20 cellular contexts compared by ENCODE assay signal in the genomic region with DNA sequence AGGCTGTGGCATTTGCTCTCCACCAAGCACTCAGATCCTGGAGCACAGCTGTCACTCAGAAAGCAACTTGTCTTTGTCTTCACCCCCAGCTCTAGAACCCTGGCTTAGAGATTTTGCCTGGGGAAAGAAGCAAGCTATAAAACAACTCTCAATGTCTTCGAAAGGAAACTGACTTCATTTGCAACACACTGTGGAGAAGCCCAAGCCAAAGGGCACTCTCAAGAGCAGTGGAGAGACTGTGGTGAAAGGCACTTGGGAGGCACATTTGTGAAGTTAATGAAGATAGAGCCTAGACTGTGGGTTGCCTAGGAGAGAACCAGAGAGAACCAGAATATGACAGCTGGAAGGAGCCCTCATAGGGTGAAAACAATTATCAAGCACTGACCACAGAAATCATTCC.
DNase-seq lines count a peak whose midpoint lies in the region; ATAC-seq and TF ChIP-seq lines count a peak whose summit lies in the region.
"Had no signal": no experiment of that assay in that cellular context is flagged by ENCODE, and none has a peak within 500 bp of the region (broad histone marks: within the 10 kb centered on the region; RNA-seq: fewer than 3 reads in every experiment).

No MANE protein-coding gene starts in this region.

- peaks cover 3% of the 10 kb centered on the region for H3K9me2 ChIP-seq in GM23338 (ENCODE audit: insufficient read depth)

- DNase-seq in GM23338 (ENCODE audit: low spot score) (peak; percentile 17), endodermal cell (no peak), NCI-H2196 treated with DMSO at 0.1 percent for 48 hours (lab: John Stamatoyannopoulos, UW; ENCODE audit: unreplicated experiment) (no peak), SW 1271 (lab: John Stamatoyannopoulos, UW) (no peak)
- DNase-seq in activated CD4-positive, alpha-beta T cell treated with anti-CD3 and anti-CD28 coated beads, Interleukin-2, amount 50 U/mL, for 48 hours: no peak
- DNase-seq: ACHN; BE2C; C1 segment of cervical spinal cord; CD4-positive, CD25-positive, alpha-beta regulatory T cell; CD8-positive, alpha-beta memory T cell; COR-L47; DMS 273 treated with DMSO at 0.1 percent for 48 hours; DMS53; DND-41; EL; GOT3; H7 had no signal

- H3F3A ChIP-seq in GM23338 (replicated peaks; ENCODE audit: low read depth): no peaks in the 10 kb centered on the region

- H3K9me3 ChIP-seq in HUES48 (ENCODE audit: control insufficient read depth, insufficient read depth, low read length): no peaks in the 10 kb centered on the region
- H3K9me3 ChIP-seq in endodermal cell (ENCODE audit: control insufficient read depth, low read length): peaks cover 7% of the 10 kb centered on the region
- H3K9me3 ChIP-seq: BE2C had no signal

- 88 to 100% methylated on average over 1 of the region's 1 CpG for WGBS in endodermal cell (ENCODE audit: insufficient coverage in 1 of 2, insufficient read length in 1 of 2), 2 experiments

- H3K4me3 Mint-ChIP-seq in GM23338 (no peak overlapping the region), endodermal cell (no peak overlapping the region)
- H3K4me3 Mint-ChIP-seq: CD4-positive, CD25-positive, alpha-beta regulatory T cell; CD8-positive, alpha-beta memory T cell; IgD-negative memory B cell had no signal

- no peak overlapping the region; the same call in 1 of the 2 replicates for H2AFZ ChIP-seq in GM23338

- H3K4me2 ChIP-seq in GM23338: no peak overlapping the region

- H3K4me3 ChIP-seq in GM23338 (no peak overlapping the region), HUES48 (ENCODE audit: low read depth, low read length) (no peak overlapping the region), endodermal cell (ENCODE audit: low read length) (peak overlapping the region; percentile 17)

- H3K36me3 Mint-ChIP-seq in GM23338 (ENCODE audit: low read depth) (no peaks in the 10 kb centered on the region; the same call in 2 of the 3 replicates), endodermal cell (ENCODE audit: low read depth) (no peaks in the 10 kb centered on the region)
- H3K36me3 Mint-ChIP-seq: CD4-positive, CD25-positive, alpha-beta regulatory T cell; CD8-positive, alpha-beta memory T cell; IgD-negative memory B cell had no signal

- H3K4me1 Mint-ChIP-seq in GM23338 (peaks cover 2% of the 10 kb centered on the region), endodermal cell (peaks cover 36% of the 10 kb centered on the region)
- H3K4me1 Mint-ChIP-seq: CD8-positive, alpha-beta memory T cell; IgD-negative memory B cell had no signal

- H4K20me1 ChIP-seq in GM23338 (replicated peaks; ENCODE audit: insufficient read depth): no peaks in the 10 kb centered on the region

- H3K36me3 ChIP-seq in GM23338 (ENCODE audit: insufficient read depth) (no peaks in the 10 kb centered on the region), HUES48 (ENCODE audit: control insufficient read depth, insufficient read depth, low read length) (no peaks in the 10 kb centered on the region), endodermal cell (ENCODE audit: control insufficient read depth, insufficient read depth, low read length) (no peaks in the 10 kb centered on the region)
- H3K36me3 ChIP-seq: BE2C had no signal

- H3K27me3 Mint-ChIP-seq in GM23338 (ENCODE audit: insufficient read depth, low read depth, poor library complexity) (peaks cover 6% of the 10 kb centered on the region), endodermal cell (ENCODE audit: insufficient read depth) (no peaks in the 10 kb centered on the region)

- H3K4me1 ChIP-seq in GM23338 (ENCODE audit: insufficient read depth): no peaks in the 10 kb centered on the region; the same call in 1 of the 2 replicates
- peaks cover 2% of the 10 kb centered on the region; the same call in 1 of the 2 replicates for H3K4me1 ChIP-seq in HUES48 (ENCODE audit: control insufficient read depth, insufficient read depth, low read length)
- H3K4me1 ChIP-seq in endodermal cell (ENCODE audit: control insufficient read depth, insufficient read depth, low read length): no peaks in the 10 kb centered on the region
- H3K4me1 ChIP-seq: BE2C had no signal

- H3K27ac Mint-ChIP-seq in GM23338 (no peak overlapping the region), endodermal cell (no peak overlapping the region)
- H3K27ac Mint-ChIP-seq: CD4-positive, CD25-positive, alpha-beta regulatory T cell; CD8-positive, alpha-beta memory T cell; IgD-negative memory B cell had no signal

- H3K27me3 ChIP-seq in GM23338 (ENCODE audit: insufficient read depth): no peaks in the 10 kb centered on the region
- H3K27me3 ChIP-seq in HUES48 (ENCODE audit: control insufficient read depth, insufficient read depth, low read length): no peaks in the 10 kb centered on the region
- no peaks in the 10 kb centered on the region for H3K27me3 ChIP-seq in endodermal cell (ENCODE audit: control insufficient read depth, insufficient read depth, low read length, poor library complexity, severe bottlenecking)
- H3K27me3 ChIP-seq: BE2C had no signal

- no peak for TF ChIP-seq CTCF in GM23338 (conservative IDR thresholded peaks at IDR 0.05; ENCODE audit: low read depth in 2 of 2)
- no peak for TF ChIP-seq CTCF in endodermal cell (conservative IDR thresholded peaks at IDR 0.05)

- H3K9ac ChIP-seq in HUES48 (ENCODE audit: low read depth, low read length) (no peak overlapping the region), endodermal cell (ENCODE audit: extremely low read depth, low read length, poor library complexity, severe bottlenecking) (no peak overlapping the region)

- H3K9me3 Mint-ChIP-seq in GM23338: no peaks in the 10 kb centered on the region
- no peaks in the 10 kb centered on the region for H3K9me3 Mint-ChIP-seq in endodermal cell
- H3K9me3 Mint-ChIP-seq: CD8-positive, alpha-beta memory T cell had no signal

- H3K79me2 ChIP-seq in GM23338 (replicated peaks; ENCODE audit: insufficient read depth): no peaks in the 10 kb centered on the region

- no peak overlapping the region for H3K27ac ChIP-seq in GM23338 (ENCODE audit: low read depth)
- H3K27ac ChIP-seq in HUES48 (ENCODE audit: low read depth, low read length): peak overlapping the region; percentile 11
- no peak overlapping the region for H3K27ac ChIP-seq in endodermal cell (ENCODE audit: low read depth, low read length)

- peak; percentile 53 for ATAC-seq in GM23338
- ATAC-seq: HepG2 had no signal

TF ChIP-seq in GM23338, 12 proteins besides CTCF, POLR2A, EP300 and RAD21 (continues in another document):
- TF ChIP-seq JUNB (IDR thresholded peaks at IDR 0.05; ENCODE audit: unreplicated experiment): no peak
- TF ChIP-seq EZH2 (IDR thresholded peaks at IDR 0.05; ENCODE audit: low read depth, unreplicated experiment): no peak
- no peak for TF ChIP-seq EZH2phosphoT487 (IDR thresholded peaks at IDR 0.05; ENCODE audit: unreplicated experiment)
- TF ChIP-seq, protein P1, sequence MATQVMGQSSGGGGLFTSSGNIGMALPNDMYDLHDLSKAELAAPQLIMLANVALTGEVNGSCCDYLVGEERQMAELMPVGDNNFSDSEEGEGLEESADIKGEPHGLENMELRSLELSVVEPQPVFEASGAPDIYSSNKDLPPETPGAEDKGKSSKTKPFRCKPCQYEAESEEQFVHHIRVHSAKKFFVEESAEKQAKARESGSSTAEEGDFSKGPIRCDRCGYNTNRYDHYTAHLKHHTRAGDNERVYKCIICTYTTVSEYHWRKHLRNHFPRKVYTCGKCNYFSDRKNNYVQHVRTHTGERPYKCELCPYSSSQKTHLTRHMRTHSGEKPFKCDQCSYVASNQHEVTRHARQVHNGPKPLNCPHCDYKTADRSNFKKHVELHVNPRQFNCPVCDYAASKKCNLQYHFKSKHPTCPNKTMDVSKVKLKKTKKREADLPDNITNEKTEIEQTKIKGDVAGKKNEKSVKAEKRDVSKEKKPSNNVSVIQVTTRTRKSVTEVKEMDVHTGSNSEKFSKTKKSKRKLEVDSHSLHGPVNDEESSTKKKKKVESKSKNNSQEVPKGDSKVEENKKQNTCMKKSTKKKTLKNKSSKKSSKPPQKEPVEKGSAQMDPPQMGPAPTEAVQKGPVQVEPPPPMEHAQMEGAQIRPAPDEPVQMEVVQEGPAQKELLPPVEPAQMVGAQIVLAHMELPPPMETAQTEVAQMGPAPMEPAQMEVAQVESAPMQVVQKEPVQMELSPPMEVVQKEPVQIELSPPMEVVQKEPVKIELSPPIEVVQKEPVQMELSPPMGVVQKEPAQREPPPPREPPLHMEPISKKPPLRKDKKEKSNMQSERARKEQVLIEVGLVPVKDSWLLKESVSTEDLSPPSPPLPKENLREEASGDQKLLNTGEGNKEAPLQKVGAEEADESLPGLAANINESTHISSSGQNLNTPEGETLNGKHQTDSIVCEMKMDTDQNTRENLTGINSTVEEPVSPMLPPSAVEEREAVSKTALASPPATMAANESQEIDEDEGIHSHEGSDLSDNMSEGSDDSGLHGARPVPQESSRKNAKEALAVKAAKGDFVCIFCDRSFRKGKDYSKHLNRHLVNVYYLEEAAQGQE (IDR thresholded peaks at IDR 0.05; ENCODE audit: unreplicated experiment): no peak
- TF ChIP-seq NANOG (IDR thresholded peaks at IDR 0.05; ENCODE audit: borderline replicate concordance): no peak
- no peak for TF ChIP-seq STAT1 (IDR thresholded peaks at IDR 0.05; ENCODE audit: unreplicated experiment)
- no peak for TF ChIP-seq ZNF331 (CRISPR knock-in tag; IDR thresholded peaks at IDR 0.05; ENCODE audit: low read depth)
- no peak for TF ChIP-seq ETS1 (IDR thresholded peaks at IDR 0.05)
- no peak for TF ChIP-seq ZNF114 (CRISPR knock-in tag; IDR thresholded peaks at IDR 0.05)
- TF ChIP-seq CREB1 (CRISPR knock-in tag; IDR thresholded peaks at IDR 0.05; ENCODE audit: low read depth): no peak
